ENCODE assay signal across 8 cellular contexts in the genomic region with DNA sequence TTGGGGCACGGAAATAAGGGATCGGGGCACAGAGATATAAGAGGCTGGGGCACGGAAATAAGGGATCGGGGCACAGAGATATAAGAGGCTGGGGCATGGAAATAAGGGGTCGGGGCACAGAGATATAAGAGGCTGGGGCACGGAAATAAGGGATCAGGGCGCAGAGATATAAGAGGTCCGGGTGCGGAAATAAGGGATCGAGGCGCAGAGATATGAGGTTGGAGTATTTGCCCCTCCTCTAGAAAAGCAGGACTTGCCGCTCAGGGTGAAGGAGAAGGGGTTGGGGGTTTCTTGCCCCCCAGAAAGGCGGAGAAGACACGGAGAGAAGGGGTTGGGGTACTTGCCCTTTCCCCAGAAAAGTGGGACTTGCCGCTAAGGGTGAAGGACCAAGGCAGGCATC.
DNase-seq lines count a peak whose midpoint lies in the region; FAIRE-seq and TF ChIP-seq lines count a peak whose summit lies in the region.
"Not testable (repeated sequence)": the region's sequence is repeated elsewhere in the genome, so short reads cannot be mapped to it uniquely, and the experiment has no call there.

No MANE protein-coding gene starts in this region.

- H3K9ac ChIP-seq in ES-I3 (ENCODE audit: low read depth, low read length) (peak overlapping the region; percentile 98), HUES48 (ENCODE audit: low read depth, low read length) (peak overlapping the region; percentile 72), iPS-20b (ENCODE audit: low read depth, low read length) (peak overlapping the region; percentile 91)
- H3K9ac ChIP-seq in astrocyte (ENCODE audit: low read length), result not testable (repeated sequence)

- not testable (repeated sequence) for H3K4me2 ChIP-seq in astrocyte (ENCODE audit: low read length)

- H3K4me3 ChIP-seq in HUES48 (ENCODE audit: low read depth, low read length), result peak overlapping the region; percentile 73
- H3K4me3 ChIP-seq in astrocyte (ENCODE audit: insufficient read depth, low read depth, low read length), result not testable (repeated sequence)
- peak overlapping the region; percentile 74; the same call in 1 of the 2 replicates for H3K4me3 ChIP-seq in iPS DF 6.9 (ENCODE audit: low read length)
- H3K4me3 ChIP-seq in iPS-20b (ENCODE audit: low read length), result peak overlapping the region; percentile 94

- H3K4me1 Mint-ChIP-seq in astrocyte (ENCODE audit: low read depth, unreplicated experiment); endothelial cell (ENCODE audit: unreplicated experiment): not testable (repeated sequence)
- peaks cover 36% of the 10 kb centered on the region for H3K4me1 Mint-ChIP-seq in nephron progenitor cell
- H3K4me1 Mint-ChIP-seq in progenitor cell of endocrine pancreas (ENCODE audit: low read depth), result peaks cover 16% of the 10 kb centered on the region

- not testable (repeated sequence) for H3K79me2 ChIP-seq in astrocyte (ENCODE audit: insufficient read depth, low read length)

- DNase-seq in astrocyte (ENCODE audit: low read depth); endothelial cell (ENCODE audit: low spot score); iPS DF 6.9 (ENCODE audit: low read depth, low spot score); nephron progenitor cell; progenitor cell of endocrine pancreas (ENCODE audit: low spot score, unreplicated experiment): not testable (repeated sequence)

- not testable (repeated sequence) for H3K36me3 Mint-ChIP-seq in astrocyte (ENCODE audit: low read depth, unreplicated experiment); endothelial cell (ENCODE audit: low read depth, unreplicated experiment); nephron progenitor cell (ENCODE audit: low read depth); progenitor cell of endocrine pancreas (ENCODE audit: insufficient read depth)

- H3K4me1 ChIP-seq in ES-I3 (ENCODE audit: insufficient read depth, low read length) (peaks cover 31% of the 10 kb centered on the region), HUES48 (ENCODE audit: control insufficient read depth, insufficient read depth, low read length) (peaks cover 33% of the 10 kb centered on the region), iPS-20b (ENCODE audit: insufficient read depth, low read length) (peaks cover 22% of the 10 kb centered on the region)
- not testable (repeated sequence) for H3K4me1 ChIP-seq in astrocyte (ENCODE audit: insufficient read depth, low read length); iPS DF 6.9 (ENCODE audit: control insufficient read depth, insufficient read depth, low read length)

- H3K27ac Mint-ChIP-seq in astrocyte (ENCODE audit: unreplicated experiment), result peak overlapping the region; percentile 22
- H3K27ac Mint-ChIP-seq in endothelial cell (ENCODE audit: unreplicated experiment); nephron progenitor cell; progenitor cell of endocrine pancreas: not testable (repeated sequence)

- H3K36me3 ChIP-seq in ES-I3 (ENCODE audit: insufficient read depth, low read length); astrocyte (ENCODE audit: insufficient read depth, low read length); iPS DF 6.9 (ENCODE audit: control insufficient read depth, insufficient read depth, low read length); iPS-20b (ENCODE audit: insufficient read depth, low read depth, low read length): not testable (repeated sequence)
- H3K36me3 ChIP-seq in HUES48 (ENCODE audit: control insufficient read depth, insufficient read depth, low read length), result peaks cover 11% of the 10 kb centered on the region

- H3K4me3 Mint-ChIP-seq in astrocyte (ENCODE audit: unreplicated experiment) (peak overlapping the region; percentile 87), endothelial cell (ENCODE audit: unreplicated experiment) (peak overlapping the region; percentile 51), nephron progenitor cell (peak overlapping the region; percentile 82), progenitor cell of endocrine pancreas (ENCODE audit: low read depth) (peak overlapping the region; percentile 37)

- not testable (repeated sequence) for TF ChIP-seq CTCF in astrocyte (IDR thresholded peaks at IDR 0.05; ENCODE audit: insufficient read depth, low read depth, low read length); endothelial cell (IDR thresholded peaks at IDR 0.05; ENCODE audit: unreplicated experiment); nephron progenitor cell (IDR thresholded peaks at IDR 0.05); progenitor cell of endocrine pancreas (IDR thresholded peaks at IDR 0.05; ENCODE audit: unreplicated experiment)

- peak overlapping the region; percentile 78 for H3K27ac ChIP-seq in HUES48 (ENCODE audit: low read depth, low read length)
- not testable (repeated sequence) for H3K27ac ChIP-seq in astrocyte (ENCODE audit: low read depth, low read length); iPS DF 6.9 (ENCODE audit: low read length); iPS-20b (ENCODE audit: low read length)

- not testable (repeated sequence) for FAIRE-seq in astrocyte (lab: Jason Lieb, UNC)

- not testable (repeated sequence) for H4K20me1 ChIP-seq in astrocyte (ENCODE audit: insufficient read depth, low read length)

- H3K27me3 ChIP-seq in HUES48 (ENCODE audit: control insufficient read depth, insufficient read depth, low read length); astrocyte (ENCODE audit: insufficient read depth, low read length); iPS DF 6.9 (ENCODE audit: control insufficient read depth, insufficient read depth, low read length); iPS-20b (ENCODE audit: insufficient read depth, low read length): not testable (repeated sequence)

- WGBS in iPS DF 6.9 (ENCODE audit: insufficient coverage, insufficient read length), result no CpG with 5 or more reads among the region's 15 CpGs

- not testable (repeated sequence) for H3K9me3 Mint-ChIP-seq in astrocyte (ENCODE audit: unreplicated experiment); endothelial cell (ENCODE audit: unreplicated experiment); nephron progenitor cell; progenitor cell of endocrine pancreas (ENCODE audit: low read depth)

- H3K27me3 Mint-ChIP-seq in astrocyte (ENCODE audit: low read depth, unreplicated experiment) (peaks cover 16% of the 10 kb centered on the region), nephron progenitor cell (ENCODE audit: low read depth, poor library complexity) (peaks cover 22% of the 10 kb centered on the region), progenitor cell of endocrine pancreas (peaks cover 47% of the 10 kb centered on the region)
- not testable (repeated sequence) for H3K27me3 Mint-ChIP-seq in endothelial cell (ENCODE audit: unreplicated experiment)

- H2AFZ ChIP-seq in astrocyte (ENCODE audit: low read depth, low read length), result not testable (repeated sequence)

- not testable (repeated sequence) for H3K9me3 ChIP-seq in ES-I3 (ENCODE audit: control insufficient read depth, insufficient read depth, low read length); HUES48 (ENCODE audit: control insufficient read depth, insufficient read depth, low read length); astrocyte (ENCODE audit: insufficient read depth, low read depth, low read length); iPS DF 6.9 (ENCODE audit: control insufficient read depth, insufficient read depth, low read length); iPS-20b (ENCODE audit: insufficient read depth, low read depth, low read length)

Comparison
In these comparisons a context has a peak if more than half of its experiments do, and no peak if none do; other contexts are left out.
1. H3K4me3 Mint-ChIP-seq: peak in every context shown above with its lines; median percentile 87 in astrocyte; 82 in nephron progenitor cell; 51 in endothelial cell; 37 in progenitor cell of endocrine pancreas.